ENCODE assay signal across 8 cellular contexts in the genomic region with DNA sequence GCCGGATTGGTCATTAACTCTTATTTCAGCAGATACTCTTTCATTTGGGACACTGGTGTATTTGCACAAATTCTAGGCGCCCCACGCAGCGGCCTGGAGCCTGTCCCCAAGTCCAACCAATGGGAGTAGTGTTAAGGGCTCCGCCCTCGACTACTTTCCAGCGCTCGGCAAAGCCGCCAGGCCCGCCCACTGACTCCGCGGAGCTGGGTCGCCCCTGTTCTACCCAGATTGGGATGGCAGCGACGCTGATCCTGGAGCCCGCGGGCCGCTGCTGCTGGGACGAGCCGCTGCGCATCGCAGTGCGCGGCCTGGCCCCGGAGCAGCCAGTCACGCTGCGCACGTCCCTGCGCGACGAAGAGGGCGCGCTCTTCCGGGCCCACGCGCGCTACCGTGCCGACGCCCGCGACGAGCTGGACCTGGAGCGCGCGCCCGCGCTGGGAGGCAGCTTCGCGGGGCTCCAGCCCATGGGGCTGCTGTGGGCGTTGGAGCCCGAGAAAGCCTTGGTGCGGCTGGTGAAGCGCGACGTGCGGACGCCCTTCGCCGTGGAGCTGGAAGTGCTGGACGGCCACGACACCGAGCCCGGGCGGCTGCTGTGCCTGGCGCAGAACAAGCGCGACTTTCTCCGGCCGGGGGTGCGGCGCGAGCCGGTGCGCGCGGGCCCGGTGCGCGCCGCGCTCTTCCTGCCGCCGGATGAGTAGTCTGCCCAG. TPM values are rescaled to one million over a fixed set of nuclear protein-coding genes. Genes with fewer than 3 reads are reported as not detected.
DNase-seq lines count a peak whose midpoint lies in the region; ATAC-seq and TF ChIP-seq lines count a peak whose summit lies in the region.

A gene with protein sequence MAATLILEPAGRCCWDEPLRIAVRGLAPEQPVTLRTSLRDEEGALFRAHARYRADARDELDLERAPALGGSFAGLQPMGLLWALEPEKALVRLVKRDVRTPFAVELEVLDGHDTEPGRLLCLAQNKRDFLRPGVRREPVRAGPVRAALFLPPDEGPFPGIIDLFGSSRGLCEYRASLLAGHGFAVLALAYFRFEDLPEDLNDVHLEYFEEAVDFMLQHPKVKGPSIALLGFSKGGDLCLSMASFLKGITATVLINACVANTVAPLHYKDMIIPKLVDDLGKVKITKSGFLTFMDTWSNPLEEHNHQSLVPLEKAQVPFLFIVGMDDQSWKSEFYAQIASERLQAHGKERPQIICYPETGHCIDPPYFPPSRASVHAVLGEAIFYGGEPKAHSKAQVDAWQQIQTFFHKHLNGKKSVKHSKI (plus strand): TSS at position 179 of the 707 bp plus-strand sequence. CDS start 55 bp downstream, at position 234.

- peaks cover 23% of the 10 kb centered on the region for H3K27me3 Mint-ChIP-seq in neural progenitor cell (ENCODE audit: insufficient read depth, low read depth)

- H4K20me1 ChIP-seq in neural progenitor cell (ENCODE audit: low read depth) = no peaks in the 10 kb centered on the region

- peaks cover 17% of the 10 kb centered on the region for H3F3A ChIP-seq in neural progenitor cell (ENCODE audit: low read depth)

- H2AFZ ChIP-seq in neural progenitor cell (replicated peaks) = peak within 1 kb of the TSS; percentile 98

- no peaks in the 10 kb centered on the region for H3K4me1 ChIP-seq in RWPE2 (ENCODE audit: insufficient read depth, poor library complexity, severe bottlenecking)
- H3K4me1 ChIP-seq in neural progenitor cell = no peaks in the 10 kb centered on the region
- H3K4me1 ChIP-seq in stomach smooth muscle (ENCODE audit: control insufficient read depth, insufficient read depth, low read length) = peaks cover 4% of the 10 kb centered on the region

- no peaks in the 10 kb centered on the region for H3K36me3 ChIP-seq in BJ (ENCODE audit: control insufficient read depth, insufficient read depth, low read length)
- no peaks in the 10 kb centered on the region for H3K36me3 ChIP-seq in RWPE2 (ENCODE audit: low read depth)
- H3K36me3 ChIP-seq in neural progenitor cell = no peaks in the 10 kb centered on the region
- H3K36me3 ChIP-seq in stomach smooth muscle (ENCODE audit: control insufficient read depth in 2 of 2, insufficient read depth in 2 of 2, low read length in 2 of 2) = no peaks in the 10 kb centered on the region

- peak within 1 kb of the TSS; percentile 57 for H3K9ac ChIP-seq in neural progenitor cell
- peak within 1 kb of the TSS; percentile 58 to 70 for H3K9ac ChIP-seq in stomach smooth muscle (ENCODE audit: low read length in 2 of 2)

- H3K27me3 ChIP-seq in BJ (ENCODE audit: control insufficient read depth, insufficient read depth, low read length) = no peaks in the 10 kb centered on the region
- H3K27me3 ChIP-seq in RWPE2 (ENCODE audit: insufficient read depth, poor library complexity, severe bottlenecking) = no peaks in the 10 kb centered on the region
- H3K27me3 ChIP-seq in neural progenitor cell = peaks cover 69% of the 10 kb centered on the region
- no peaks in the 10 kb centered on the region for H3K27me3 ChIP-seq in stomach smooth muscle (ENCODE audit: control insufficient read depth in 1 of 2, insufficient read depth in 2 of 2, low read length in 2 of 2)

- no peak within 1 kb of the TSS for H3K27ac Mint-ChIP-seq in neural progenitor cell

- H3K27ac ChIP-seq in RWPE2 (ENCODE audit: poor library complexity, severe bottlenecking) (peak within 1 kb of the TSS; percentile 6), neural progenitor cell (no peak within 1 kb of the TSS), stomach smooth muscle (ENCODE audit: low read length) (peak within 1 kb of the TSS; percentile 66)

- no peaks in the 10 kb centered on the region for H3K36me3 Mint-ChIP-seq in neural progenitor cell

- peak within 1 kb of the TSS; percentile 82 for H3K4me2 ChIP-seq in neural progenitor cell

- H3K4me3 ChIP-seq in BJ (ENCODE audit: low read depth, low read length) = peak within 1 kb of the TSS; percentile 57
- H3K4me3 ChIP-seq in RWPE2 (ENCODE audit: severe bottlenecking) = peak within 1 kb of the TSS; percentile 60
- H3K4me3 ChIP-seq in neural progenitor cell = peak within 1 kb of the TSS; percentile 84
- peak within 1 kb of the TSS; percentile 78 for H3K4me3 ChIP-seq in stomach smooth muscle (ENCODE audit: low read length in 2 of 2)

- H3K4me3 Mint-ChIP-seq in neural progenitor cell = peak within 1 kb of the TSS; percentile 92

- H3K9me3 Mint-ChIP-seq in neural progenitor cell = peaks cover 3% of the 10 kb centered on the region

- DNase-seq in BJ (ENCODE audit: low read depth) (peak; percentile 10), HPDE6-E6E7 (ENCODE audit: extremely low spot score) (peak; percentile 71), RWPE2 (ENCODE audit: low spot score) (peak; percentile 84), foreskin melanocyte (peak; percentile 49), neural progenitor cell (ENCODE audit: low spot score) (peak; percentile 90)
- DNase-seq in activated gamma-delta T cell treated with anti-CD3 and anti-CD28 coated beads, Interleukin-2, amount 50 U/mL, for 16 hours (ENCODE audit: low read depth) = peak; percentile 30

- TF ChIP-seq CTCF in BJ (IDR thresholded peaks at IDR 0.05; ENCODE audit: insufficient read depth, low read depth, low read length) (no peak), RWPE2 (IDR thresholded peaks at IDR 0.05; ENCODE audit: poor library complexity, severe bottlenecking) (no peak), neural progenitor cell (IDR thresholded peaks at IDR 0.05) (no peak)

- POLR2A ChIA-PET in BJ (lab: Charles Lee) = interaction anchor here (0.5 kb wide), 1 partner anchor 351 kb away, joined by 16 read pairs; no protein-coding TSS in a partner anchor

- H3K9me3 ChIP-seq in RWPE2 (ENCODE audit: severe bottlenecking) = no peaks in the 10 kb centered on the region
- no peaks in the 10 kb centered on the region for H3K9me3 ChIP-seq in neural progenitor cell (ENCODE audit: low read depth)
- H3K9me3 ChIP-seq in stomach smooth muscle (ENCODE audit: control insufficient read depth in 2 of 2, low read length in 2 of 2) = no peaks in the 10 kb centered on the region

- no peaks in the 10 kb centered on the region for H3K79me2 ChIP-seq in neural progenitor cell (ENCODE audit: low read depth)

- peak; percentile 64 for ATAC-seq in GM19324 (IDR thresholded peaks at IDR 0.05; ENCODE audit: low FRiP score, unreplicated experiment)
- ATAC-seq in RWPE2 (ENCODE audit: low read depth) = peak; percentile 86

- H3K4me1 Mint-ChIP-seq in neural progenitor cell = peaks cover 14% of the 10 kb centered on the region

- CTCF ChIA-PET in BJ (lab: Yijun Ruan, JAX) = interaction anchor here (0.7 to 1.4 kb wide), 5 partner anchors 20 to 120 kb away, joined by 3 to 6 read pairs (median 3); no protein-coding TSS in a partner anchor

RNA-seq across cellular contexts. Expression of the gene that starts here (rescaled TPM):
- polyA plus RNA-seq in BJ (2011; rRNA removed) = not detected in 2 replicates
- not detected in 2 replicates for polyA minus RNA-seq in BJ (2011; rRNA and poly(A)+ RNA removed)
- total RNA-seq in neural progenitor cell (ENCODE audit: low replicate concordance) = not detected in 2 replicates

Comparison
In these comparisons a context has a peak if more than half of its experiments do, and no peak if none do; other contexts are left out.
1. Peak in DNase-seq and H3K4me3 ChIP-seq in BJ; RNA of the gene not detected or under 1 TPM.
2. Peak in DNase-seq, H3K4me3 ChIP-seq, H3K9ac ChIP-seq and H3K4me2 ChIP-seq in neural progenitor cell; RNA of the gene not detected or under 1 TPM.
3. DNase-seq: peak in every context shown above with its lines; median percentile 90 in neural progenitor cell; 84 in RWPE2; 71 in HPDE6-E6E7; 49 in foreskin melanocyte; 30 in activated gamma-delta T cell treated with anti-CD3 and anti-CD28 coated beads, Interleukin-2, amount 50 U/mL, for 16 hours; 10 in BJ.